In genomic region chr17:58755577-58756245, GRCh38 we compare ENCODE assay signal across 8 cellular contexts. TPM values are rescaled to one million over a fixed set of nuclear protein-coding genes. Genes with fewer than 3 reads are reported as not detected.
DNase-seq lines count a peak whose midpoint lies in the region; ATAC-seq lines count a peak whose summit lies in the region.

Gene PPM1E (plus strand): TSS chr17:58755854.

- no peak within 1 kb of the TSS for H3K27ac ChIP-seq in effector memory CD4-positive, alpha-beta T cell (ENCODE audit: insufficient read depth, low read length, poor library complexity, severe bottlenecking)

- H3K4me3 ChIP-seq in HAP-1: peak within 1 kb of the TSS; percentile 82
- H3K4me3 ChIP-seq in effector memory CD4-positive, alpha-beta T cell (ENCODE audit: insufficient read depth, low read depth, low read length, poor library complexity, severe bottlenecking): peak within 1 kb of the TSS; percentile 77

- peaks cover 12% of the 10 kb centered on the region for H3K4me1 ChIP-seq in HAP-1
- H3K4me1 ChIP-seq in effector memory CD4-positive, alpha-beta T cell (ENCODE audit: control insufficient read depth, insufficient read depth, low read length, poor library complexity, severe bottlenecking): peaks cover 11% of the 10 kb centered on the region

- ATAC-seq in HG03469 (IDR thresholded peaks at IDR 0.05; ENCODE audit: unreplicated experiment): no peak

- H3K36me3 ChIP-seq in HAP-1 (replicated peaks): peaks cover 3% of the 10 kb centered on the region; the same call in 1 of the 2 replicates
- H3K36me3 ChIP-seq in effector memory CD4-positive, alpha-beta T cell (ENCODE audit: control insufficient read depth, insufficient read depth, low read length): no peaks in the 10 kb centered on the region

- in situ Hi-C loops in HAP-1 (cut with MboI; ENCODE audit: low sequenced_read_pairs): no loop called here

- H3K9me3 ChIP-seq in HAP-1: no peaks in the 10 kb centered on the region
- H3K9me3 ChIP-seq in effector memory CD4-positive, alpha-beta T cell (ENCODE audit: control insufficient read depth, low read length): no peaks in the 10 kb centered on the region

- no peaks in the 10 kb centered on the region for H3K27me3 ChIP-seq in HAP-1 (ENCODE audit: low read depth)
- H3K27me3 ChIP-seq in effector memory CD4-positive, alpha-beta T cell (replicated peaks; ENCODE audit: control insufficient read depth, insufficient read depth, low read length, poor library complexity, severe bottlenecking): peaks cover 28% of the 10 kb centered on the region

- DNase-seq in Ammon's horn (ENCODE audit: low spot score) (peak; percentile 67), HAP-1 (ENCODE audit: low spot score in 2 of 2) (peak; percentile 85 to 93), NCI-H446 (lab: John Stamatoyannopoulos, UW) (peak; percentile 71 to 88), lung microvascular endothelial cell (ENCODE audit: low read depth in 2 of 2) (peak; percentile 53 to 60)
- peak; percentile 46 to 52 for DNase-seq in activated CD4-positive, alpha-beta T cell treated with anti-CD3 and anti-CD28 coated beads, Interleukin-2, amount 50 U/mL, for 48 hours
- DNase-seq in effector memory CD4-positive, alpha-beta T cell: no peak
- peak; percentile 6 for DNase-seq in stimulated activated CD8-positive, alpha-beta memory T cell treated with anti-CD3 and anti-CD28 coated beads, Interleukin-12 subunit alpha, Interleukin-12 subunit beta, amount 100 ng/mL, for 1 hour (ENCODE audit: low read depth)

RNA-seq across cellular contexts. Expression of gene PPM1E, which starts in this region (rescaled TPM):
- total RNA-seq in lung microvascular endothelial cell: 0.20 TPM in 1 of 2 replicates, not detected in the other

Comparison
In these comparisons a context has a peak if more than half of its experiments do, and no peak if none do; other contexts are left out.
1. Peak in DNase-seq in lung microvascular endothelial cell; RNA of the gene not detected or under 1 TPM.
2. DNase-seq: peak in Ammon's horn (single experiment), HAP-1 (2 of 2), NCI-H446 (2 of 2), activated CD4-positive, alpha-beta T cell treated with anti-CD3 and anti-CD28 coated beads, Interleukin-2, amount 50 U/mL, for 48 hours (2 of 2) and stimulated activated CD8-positive, alpha-beta memory T cell treated with anti-CD3 and anti-CD28 coated beads, Interleukin-12 subunit alpha, Interleukin-12 subunit beta, amount 100 ng/mL, for 1 hour (single experiment); none in effector memory CD4-positive, alpha-beta T cell (0 of 3).